Comparison of ENCODE assay signal across 1 cellular context in genomic region chr15:29692527-29692926, GRCh38.
TF ChIP-seq lines count a peak whose summit lies in the region.

No MANE protein-coding gene starts in this region.

TF ChIP-seq in IMR-90, 13 proteins besides CTCF, POLR2A, EP300 and RAD21 (continued from another document):
- no peak for TF ChIP-seq ELK1 (IDR thresholded peaks at IDR 0.05; ENCODE audit: borderline replicate concordance, low read depth, low read length)
- TF ChIP-seq USF2 (IDR thresholded peaks at IDR 0.05; ENCODE audit: low read depth, low read length) = no peak
